30 cellular contexts compared by ENCODE assay signal in genomic region chr16:71840052-71840451, GRCh38. TPM values are rescaled to one million over a fixed set of nuclear protein-coding genes. Genes with fewer than 3 reads are reported as not detected.
DNase-seq lines count a peak whose midpoint lies in the region; ATAC-seq, FAIRE-seq and TF ChIP-seq lines count a peak whose summit lies in the region.
"Had no signal": no experiment of that assay in that cellular context is flagged by ENCODE, and none has a peak within 500 bp of the region (broad histone marks: within the 10 kb centered on the region; RNA-seq: fewer than 3 reads in every experiment).

No MANE protein-coding gene starts in this region.

- WGBS in K562 (ENCODE audit: insufficient coverage, low coverage, missing lambda C conversion rate) = 51% methylated on average over 7 of the region's 7 CpGs
- 65 to 68% (median 67%) methylated on average over 7 of the region's 7 CpGs for WGBS in ovary, 3 donors

- H3K9me1 ChIP-seq in K562 (ENCODE audit: control insufficient read depth, insufficient read depth, low read length) = no peaks in the 10 kb centered on the region

- TF ChIP-seq EP300 in K562 (IDR thresholded peaks at IDR 0.05; ENCODE audit: low read length) (no peak), ovary (IDR thresholded peaks at IDR 0.05) (no peak)

- TF ChIP-seq CTCF in K562 (IDR thresholded peaks at IDR 0.05 in 2 of 3, conservative IDR thresholded peaks at IDR 0.05 in 1 of 3; ENCODE audit: insufficient read depth in 2 of 3, low read depth in 1 of 3, low read length in 3 of 3) = no peak
- TF ChIP-seq CTCF in foreskin fibroblast (IDR thresholded peaks at IDR 0.05; ENCODE audit: low read depth, low read length) = no peak
- TF ChIP-seq CTCF in uterus (IDR thresholded peaks at IDR 0.05) = no peak
- TF ChIP-seq CTCF in ovary (IDR thresholded peaks at IDR 0.05) = no peak

- no peak overlapping the region for H3K27ac ChIP-seq in K562 (ENCODE audit: extremely low read depth, low read depth, low read length)
- no peak overlapping the region for H3K27ac ChIP-seq in uterus
- no peak overlapping the region for H3K27ac ChIP-seq in ovary
- H3K27ac ChIP-seq: BLaER1, brain microvascular endothelial cell, esophagus squamous epithelium, right atrium auricular region, testis had no signal

- intact Hi-C loops in K562 (cut with micrococcal nuclease) (no loop called here), uterus (cut with DNase I; ENCODE audit: low total_unique reads) (no loop called here), ovary (cut with DNase I) (no loop called here)

- no peaks in the 10 kb centered on the region for H3K36me3 ChIP-seq in K562 (ENCODE audit: control insufficient read depth, insufficient read depth, low read length)
- H3K36me3 ChIP-seq in uterus = no peaks in the 10 kb centered on the region
- no peaks in the 10 kb centered on the region for H3K36me3 ChIP-seq in ovary
- H3K36me3 ChIP-seq: BLaER1, brain microvascular endothelial cell, esophagus squamous epithelium, right atrium auricular region had no signal

- H3K9me3 ChIP-seq in K562 (replicated peaks; ENCODE audit: control insufficient read depth, insufficient read depth, low read depth, low read length) = no peaks in the 10 kb centered on the region
- H3K9me3 ChIP-seq in uterus = no peaks in the 10 kb centered on the region
- H3K9me3 ChIP-seq in ovary = no peaks in the 10 kb centered on the region
- H3K9me3 ChIP-seq: BLaER1, esophagus squamous epithelium, right atrium auricular region, testis had no signal

- no peak overlapping the region for H3K9ac ChIP-seq in K562 (ENCODE audit: insufficient read depth in 1 of 2, low read depth in 2 of 2, low read length in 2 of 2)
- H3K9ac ChIP-seq: BLaER1 had no signal

- H3K79me2 ChIP-seq in K562 (ENCODE audit: control insufficient read depth, insufficient read depth, low read length) = no peaks in the 10 kb centered on the region

- H4K20me1 ChIP-seq in K562 (replicated peaks; ENCODE audit: control insufficient read depth, insufficient read depth, low read length) = no peaks in the 10 kb centered on the region
- H4K20me1 ChIP-seq: BLaER1 had no signal

- H3K4me2 ChIP-seq in K562 (ENCODE audit: insufficient read depth, low read length) = no peak overlapping the region
- H3K4me2 ChIP-seq: BLaER1 had no signal

- H3K4me1 ChIP-seq in K562 (replicated peaks in 1 of 2; ENCODE audit: control insufficient read depth in 2 of 2, insufficient read depth in 2 of 2, low read length in 2 of 2) = peaks cover 3 to 5% of the 10 kb centered on the region in 2 experiments; a peak in 3 of 5 replicates
- H3K4me1 ChIP-seq in uterus = no peaks in the 10 kb centered on the region
- H3K4me1 ChIP-seq in ovary (ENCODE audit: insufficient read depth) = no peaks in the 10 kb centered on the region
- H3K4me1 ChIP-seq: right atrium auricular region, testis had no signal

- TF ChIP-seq POLR2A in K562 (conservative IDR thresholded peaks at IDR 0.05) (no peak), uterus (IDR thresholded peaks at IDR 0.05) (no peak), ovary (IDR thresholded peaks at IDR 0.05) (no peak)

- no peak for TF ChIP-seq RAD21 in K562 (CRISPR knock-in tag; conservative IDR thresholded peaks at IDR 0.05 in 1 of 2, IDR thresholded peaks at IDR 0.05 in 1 of 2)

- no peak for FAIRE-seq in K562 (lab: Jason Lieb, UNC)
- FAIRE-seq: A204.1, islet of Langerhans, TTC549, urothelium cell line had no signal

- no peak for ATAC-seq in K562
- ATAC-seq: left lobe of liver; stimulated activated naive CD8-positive, alpha-beta T cell treated with anti-CD3 and anti-CD28 coated beads, Interleukin-15, Interleukin-2, amounts not matched to agents 100 U/mL and 50 U/mL, for 24 hours had no signal

- CTCF ChIA-PET in K562 (lab: Yijun Ruan, JAX; ENCODE audit: low intra/inter-chr PET ratio) = no interaction called here

- no TSS peak for BruUV-seq in K562 (replicated peaks; lab: Mats Ljungman, UMichigan)

- DNase-seq in AG08395 (ENCODE audit: low spot score) (peak; percentile 54), GM03348 (ENCODE audit: low spot score) (peak; percentile 74), K562 (ENCODE audit: extremely low read depth in 1 of 4, low spot score in 3 of 4) (no peak), foreskin fibroblast (peak; percentile 33 to 69), GM19238 (ENCODE audit: insufficient read length, low spot score) (no peak), uterus (no peak), activated gamma-delta T cell treated with Interleukin-2 at 50 U/mL for 16 hours (no peak), ovary (no peak)
- DNase-seq: activated CD4-positive, alpha-beta T cell treated with anti-CD3 and anti-CD28 coated beads, Interleukin-2, amount 50 U/mL, for 4 hours; activated naive CD4-positive, alpha-beta T cell treated with Interleukin-2 at 50 U/mL for 16 hours; activated T-cell treated with anti-CD3 and anti-CD28 coated beads, Interleukin-2, amount 50 U/mL, for 48 hours; brain microvascular endothelial cell; DMS 273 treated with DMSO at 0.1 percent for 48 hours; esophagus squamous epithelium; glutamatergic neuron; NCI-H1417 treated with DMSO at 0.1 percent for 48 hours; NCI-H2081; NCI-H2227 treated with DMSO at 0.1 percent for 48 hours; NCI-H526; NK-92 treated with Interleukin-12 subunit alpha and Interleukin-12 subunit beta, amount 100 ng/mL, for 24 hours; stimulated activated CD4-positive, alpha-beta T cell treated with anti-CD3 and anti-CD28 coated beads, Interleukin-1b, Interleukin-23, amount 100 ng/mL, for 48 hours; stimulated activated naive CD8-positive, alpha-beta T cell treated with anti-CD3 and anti-CD28 coated beads, Interleukin-15, Interleukin-2, amounts not matched to agents 100 U/mL and 50 U/mL, for 24 hours; testis had no signal

- POLR2A ChIA-PET in K562 (lab: Yijun Ruan, JAX) = interaction anchor here (0.6 to 1.1 kb wide), 3 partner anchors 19 to 45 kb away, joined by 3 read pairs; no protein-coding TSS in a partner anchor

- H3K4me3 ChIP-seq in K562 = no peak overlapping the region
- no peak overlapping the region for H3K4me3 ChIP-seq in foreskin fibroblast (ENCODE audit: low read depth in 1 of 2, low read length in 2 of 2)
- H3K4me3 ChIP-seq in uterus = no peak overlapping the region
- H3K4me3 ChIP-seq in ovary = no peak overlapping the region
- H3K4me3 ChIP-seq: BLaER1, esophagus squamous epithelium, right atrium auricular region, testis had no signal

- H3K27me3 ChIP-seq in K562 (ENCODE audit: control insufficient read depth in 2 of 2, insufficient read depth in 2 of 2, low read length in 2 of 2) = no peaks in the 10 kb centered on the region
- H3K27me3 ChIP-seq in uterus = no peaks in the 10 kb centered on the region
- no peaks in the 10 kb centered on the region for H3K27me3 ChIP-seq in ovary
- H3K27me3 ChIP-seq: BLaER1, brain microvascular endothelial cell, esophagus squamous epithelium, right atrium auricular region, testis had no signal

- in situ Hi-C loops in K562 (cut with MboI) = no loop called here

- peak overlapping the region; percentile 64 for H2AFZ ChIP-seq in K562 (ENCODE audit: low read depth, low read length)

RNA-seq across cellular contexts. Expression of gene ATXN1L, which starts 5.7 kb away (rescaled TPM):
- 29.1 and 29.4 TPM in 2 replicates for total RNA-seq in K562 (2011; cell fraction: chromatin; rRNA removed; ENCODE audit: low replicate concordance)
- 18.2 and 22.7 TPM in 2 replicates for total RNA-seq in K562 (2011; cell fraction: nucleolus; rRNA removed)
- total RNA-seq in K562 (2011; cell fraction: nucleoplasm; rRNA removed) = 24.7 and 32.0 TPM in 2 replicates
- total RNA-seq in K562 (2014; rRNA removed) = 5.4 and 5.7 TPM in 2 replicates
- total RNA-seq in K562 (2014; rRNA removed; fragmentation: Illumina TruSeq; extraction: Trizol) = 8.2 and 9.1 TPM in 2 replicates
- total RNA-seq in K562 (2015; rRNA removed; fragmentation: Illumina TruSeq; extraction: Trizol) = 8.9 and 9.3 TPM in 2 replicates
- 10.9 and 11.3 TPM in 2 replicates for total RNA-seq in K562 (2021)
- polyA plus RNA-seq in K562 (2011; rRNA removed) = 10.2 and 10.5 TPM in 2 replicates
- 7.4 and 10.1 TPM in 2 replicates for polyA plus RNA-seq in K562 (2011; cell fraction: cytosol; rRNA removed)
- polyA plus RNA-seq in K562 (2011; cell fraction: nucleus; rRNA removed) = 20.8 and 21.1 TPM in 2 replicates
- 6.4 and 8.2 TPM in 2 replicates for polyA plus RNA-seq in K562 (2012)
- polyA plus RNA-seq in K562 (2014; fragmentation: Illumina TruSeq; extraction: Trizol) = 9.0 and 9.7 TPM in 2 replicates
- 1 to 10 TPM; 1.4 to 2.4 TPM for polyA plus RNA-seq in K562 (2014; fragmentation: Nextera tagmentation; extraction: Ambion mirVana)
- polyA plus RNA-seq in K562 (2014; rRNA removed) = 8.3 and 10.6 TPM in 2 replicates
- polyA minus RNA-seq in K562 (2011; rRNA and poly(A)+ RNA removed) = 12.6 and 13.2 TPM in 2 replicates
- 4.0 and 4.6 TPM in 2 replicates for polyA minus RNA-seq in K562 (2011; cell fraction: cytosol; rRNA and poly(A)+ RNA removed)
- polyA minus RNA-seq in K562 (2011; cell fraction: nucleus; rRNA and poly(A)+ RNA removed) = 10.5 and 13.4 TPM in 2 replicates
- 10 to 100 TPM in 3 of 4 donors, 1 to 10 TPM in 1; 4.7 to 33.1 (median 23.4) TPM for total RNA-seq in uterus
- total RNA-seq in ovary = 10 to 100 TPM; 12.5 to 29.5 (median 26.0) TPM
- 10 to 100 TPM; 12.6 to 26.6 TPM for polyA plus RNA-seq in ovary

RNA-seq across cellular contexts. Expression of gene AP1G1, which starts 31.4 kb away (rescaled TPM):
- total RNA-seq in K562 (2011; cell fraction: chromatin; rRNA removed; ENCODE audit: low replicate concordance) = 152 and 292 TPM in 2 replicates
- total RNA-seq in K562 (2011; cell fraction: nucleolus; rRNA removed) = 75.7 and 87.1 TPM in 2 replicates
- total RNA-seq in K562 (2011; cell fraction: nucleoplasm; rRNA removed) = 130 and 158 TPM in 2 replicates
- total RNA-seq in K562 (2014; rRNA removed) = 38.2 and 39.4 TPM in 2 replicates
- 42.0 and 48.3 TPM in 2 replicates for total RNA-seq in K562 (2014; rRNA removed; fragmentation: Illumina TruSeq; extraction: Trizol)
- 42.1 and 43.4 TPM in 2 replicates for total RNA-seq in K562 (2015; rRNA removed; fragmentation: Illumina TruSeq; extraction: Trizol)
- total RNA-seq in K562 (2021) = 50.3 and 59.2 TPM in 2 replicates
- 56.9 and 61.2 TPM in 2 replicates for polyA plus RNA-seq in K562 (2011; rRNA removed)
- polyA plus RNA-seq in K562 (2011; cell fraction: cytosol; rRNA removed) = 36.4 and 49.0 TPM in 2 replicates
- polyA plus RNA-seq in K562 (2011; cell fraction: nucleus; rRNA removed) = 90.8 and 97.3 TPM in 2 replicates
- 25.9 and 32.6 TPM in 2 replicates for polyA plus RNA-seq in K562 (2012)
- polyA plus RNA-seq in K562 (2014; fragmentation: Illumina TruSeq; extraction: Trizol) = 42.8 and 45.7 TPM in 2 replicates
- 10 to 100 TPM in 1 of 2 experiments, 1 to 10 TPM in 1; 7.0 to 13.6 TPM for polyA plus RNA-seq in K562 (2014; fragmentation: Nextera tagmentation; extraction: Ambion mirVana)
- polyA plus RNA-seq in K562 (2014; rRNA removed) = 25.4 and 26.8 TPM in 2 replicates
- 113 and 122 TPM in 2 replicates for polyA minus RNA-seq in K562 (2011; rRNA and poly(A)+ RNA removed)
- 54.2 and 67.3 TPM in 2 replicates for polyA minus RNA-seq in K562 (2011; cell fraction: cytosol; rRNA and poly(A)+ RNA removed)
- 63.5 and 108 TPM in 2 replicates for polyA minus RNA-seq in K562 (2011; cell fraction: nucleus; rRNA and poly(A)+ RNA removed)
- 100 to 1,000 TPM in 1 of 4 donors, 10 to 100 TPM in 3; 32.5 to 125 (median 56.4) TPM for total RNA-seq in uterus
- total RNA-seq in ovary = 10 to 100 TPM; 50.6 to 71.7 (median 57.2) TPM
- 10 to 100 TPM; 14.2 to 43.8 TPM for polyA plus RNA-seq in ovary

RNA-seq across cellular contexts. Expression of gene ZNF821, which starts 43.9 kb away (rescaled TPM):
- total RNA-seq in K562 (2011; cell fraction: chromatin; rRNA removed; ENCODE audit: low replicate concordance) = 5.8 and 6.2 TPM in 2 replicates
- 5.0 and 7.7 TPM in 2 replicates for total RNA-seq in K562 (2011; cell fraction: nucleolus; rRNA removed)
- 4.9 and 6.8 TPM in 2 replicates for total RNA-seq in K562 (2011; cell fraction: nucleoplasm; rRNA removed)
- total RNA-seq in K562 (2014; rRNA removed) (4.7 and 5.3 TPM in 2 replicates), K562 (2014; rRNA removed; fragmentation: Illumina TruSeq; extraction: Trizol) (2.8 and 3.7 TPM in 2 replicates), K562 (2015; rRNA removed; fragmentation: Illumina TruSeq; extraction: Trizol) (3.7 and 3.9 TPM in 2 replicates), K562 (2021) (4.4 and 5.6 TPM in 2 replicates), uterus (10 to 100 TPM in 2 of 4 donors, 1 to 10 TPM in 1, under 1 TPM in 1; 0.59 to 16.9 (median 7.4) TPM), ovary (10 to 100 TPM in 5 of 7 donors, 1 to 10 TPM in 2; 7.6 to 14.1 (median 11.7) TPM)
- polyA plus RNA-seq in K562 (2011; rRNA removed) (3.0 and 4.2 TPM in 2 replicates), K562 (2014; fragmentation: Illumina TruSeq; extraction: Trizol) (3.6 and 4.2 TPM in 2 replicates), K562 (2014; fragmentation: Nextera tagmentation; extraction: Ambion mirVana) (under 1 TPM; 0.38 to 0.51 TPM), K562 (2014; rRNA removed) (3.1 and 7.7 TPM in 2 replicates), ovary (10 to 100 TPM in 1 of 2 donors, 1 to 10 TPM in 1; 8.6 to 13.5 TPM)
- polyA plus RNA-seq in K562 (2011; cell fraction: cytosol; rRNA removed) = 4.1 and 4.9 TPM in 2 replicates
- 4.4 and 5.3 TPM in 2 replicates for polyA plus RNA-seq in K562 (2011; cell fraction: nucleus; rRNA removed)
- polyA plus RNA-seq in K562 (2012) = 3.4 and 4.2 TPM in 2 replicates
- 3.6 and 4.8 TPM in 2 replicates for polyA minus RNA-seq in K562 (2011; rRNA and poly(A)+ RNA removed)
- 1.8 and 6.9 TPM in 2 replicates for polyA minus RNA-seq in K562 (2011; cell fraction: cytosol; rRNA and poly(A)+ RNA removed)
- 2.8 and 5.0 TPM in 2 replicates for polyA minus RNA-seq in K562 (2011; cell fraction: nucleus; rRNA and poly(A)+ RNA removed)

RNA-seq across cellular contexts. Expression of gene IST1, which starts 55.3 kb away (rescaled TPM):
- 321 and 402 TPM in 2 replicates for total RNA-seq in K562 (2011; cell fraction: chromatin; rRNA removed; ENCODE audit: low replicate concordance)
- 169 and 192 TPM in 2 replicates for total RNA-seq in K562 (2011; cell fraction: nucleolus; rRNA removed)
- total RNA-seq in K562 (2011; cell fraction: nucleoplasm; rRNA removed) = 213 and 226 TPM in 2 replicates
- total RNA-seq in K562 (2014; rRNA removed) (135 and 153 TPM in 2 replicates), K562 (2014; rRNA removed; fragmentation: Illumina TruSeq; extraction: Trizol) (188 and 204 TPM in 2 replicates), K562 (2015; rRNA removed; fragmentation: Illumina TruSeq; extraction: Trizol) (153 and 168 TPM in 2 replicates), K562 (2021) (149 and 170 TPM in 2 replicates), uterus (100 to 1,000 TPM; 172 to 301 (median 207) TPM), ovary (100 to 1,000 TPM; 140 to 200 (median 169) TPM)
- polyA plus RNA-seq in K562 (2011; rRNA removed) (324 and 334 TPM in 2 replicates), K562 (2014; fragmentation: Illumina TruSeq; extraction: Trizol) (188 and 218 TPM in 2 replicates), K562 (2014; fragmentation: Nextera tagmentation; extraction: Ambion mirVana) (100 to 1,000 TPM; 139 to 257 TPM), K562 (2014; rRNA removed) (161 and 200 TPM in 2 replicates), ovary (100 to 1,000 TPM; 119 to 324 TPM)
- polyA plus RNA-seq in K562 (2011; cell fraction: cytosol; rRNA removed) = 165 and 213 TPM in 2 replicates
- polyA plus RNA-seq in K562 (2011; cell fraction: nucleus; rRNA removed) = 300 and 415 TPM in 2 replicates
- polyA plus RNA-seq in K562 (2012) = 129 and 162 TPM in 2 replicates
- 226 and 231 TPM in 2 replicates for polyA minus RNA-seq in K562 (2011; rRNA and poly(A)+ RNA removed)
- 69.0 and 84.1 TPM in 2 replicates for polyA minus RNA-seq in K562 (2011; cell fraction: cytosol; rRNA and poly(A)+ RNA removed)
- polyA minus RNA-seq in K562 (2011; cell fraction: nucleus; rRNA and poly(A)+ RNA removed) = 62.7 and 172 TPM in 2 replicates

Comparison
In these comparisons a context has a peak if more than half of its experiments do, and no peak if none do; other contexts are left out.
1. DNase-seq: peak in AG08395 (single experiment), GM03348 (single experiment) and foreskin fibroblast (2 of 2); none in K562 (0 of 4), GM19238 (single experiment), uterus (0 of 2), activated gamma-delta T cell treated with Interleukin-2 at 50 U/mL for 16 hours (single experiment) and ovary (0 of 5).